ENCODE assay signal across 7 cellular contexts in genomic region chrX:134520860-134521390, GRCh38.
DNase-seq lines count a peak whose midpoint lies in the region; ATAC-seq and TF ChIP-seq lines count a peak whose summit lies in the region.

No MANE protein-coding gene starts in this region.

- H3K27me3 ChIP-seq in GM06990 (replicated peaks; ENCODE audit: control insufficient read depth, insufficient read depth, low read length) (no peaks in the 10 kb centered on the region), mesenchymal stem cell (ENCODE audit: control insufficient read depth in 1 of 2, insufficient read depth in 1 of 2, low read length in 2 of 2) (no peaks in the 10 kb centered on the region)

- H2BK15ac ChIP-seq in mesenchymal stem cell (ENCODE audit: low read depth, poor library complexity, severe bottlenecking): no peak overlapping the region

- H3K79me1 ChIP-seq in mesenchymal stem cell (replicated peaks; ENCODE audit: low read length, poor library complexity, severe bottlenecking): no peaks in the 10 kb centered on the region

- H3K23ac ChIP-seq in mesenchymal stem cell (ENCODE audit: low read length in 2 of 2): no peak overlapping the region

- H3K14ac ChIP-seq in mesenchymal stem cell (ENCODE audit: low read length in 2 of 2): no peak overlapping the region

- H3K27ac Mint-ChIP-seq in chondrocyte (ENCODE audit: unreplicated experiment): no peak overlapping the region

- no peak overlapping the region for H4K8ac ChIP-seq in mesenchymal stem cell (ENCODE audit: low read length)

- H3K4me3 ChIP-seq in GM06990 (replicated peaks; ENCODE audit: low read depth, low read length): no peak overlapping the region
- H3K4me3 ChIP-seq in mesenchymal stem cell (ENCODE audit: insufficient read depth in 1 of 2, low read depth in 1 of 2, low read length in 2 of 2): no peak overlapping the region
- H3K4me3 ChIP-seq in coronary artery: no peak overlapping the region

- H3K9me3 Mint-ChIP-seq in chondrocyte (ENCODE audit: low read depth): no peaks in the 10 kb centered on the region

- peak; percentile 65 for ATAC-seq in HG02870 (IDR thresholded peaks at IDR 0.05; ENCODE audit: unreplicated experiment)

- H2AK5ac ChIP-seq in mesenchymal stem cell (ENCODE audit: low read length, severe bottlenecking): no peak overlapping the region

- TF ChIP-seq CTCF in GM06990 (IDR thresholded peaks at IDR 0.05; ENCODE audit: insufficient read depth, low read length, poor library complexity, severe bottlenecking): peak; percentile 71
- peak; percentile 89 for TF ChIP-seq CTCF in chondrocyte (IDR thresholded peaks at IDR 0.05)
- no peak for TF ChIP-seq CTCF in coronary artery (IDR thresholded peaks at IDR 0.05)

- no peak overlapping the region for H2BK12ac ChIP-seq in mesenchymal stem cell (ENCODE audit: low read length in 2 of 2)

- no peak for DNase-seq in GM06990 (ENCODE audit: extremely low read depth, insufficient read length)
- DNase-seq in NCI-H774 (lab: John Stamatoyannopoulos, UW): peak; percentile 39
- no peak for DNase-seq in chondrocyte (ENCODE audit: low spot score)
- peak; percentile 78 for DNase-seq in mesenchymal stem cell
- no peak for DNase-seq in GM19238 (ENCODE audit: insufficient read length, low spot score)
- no peak for DNase-seq in coronary artery (ENCODE audit: low spot score)

- H3K9ac ChIP-seq in mesenchymal stem cell (ENCODE audit: low read length): no peak overlapping the region

- H4K91ac ChIP-seq in mesenchymal stem cell (ENCODE audit: low read length): no peak overlapping the region

- no peaks in the 10 kb centered on the region for H3K36me3 ChIP-seq in GM06990 (ENCODE audit: control insufficient read depth, insufficient read depth, low read length)
- H3K36me3 ChIP-seq in mesenchymal stem cell (ENCODE audit: control insufficient read depth in 1 of 2, insufficient read depth in 2 of 2, low read depth in 1 of 2, low read length in 2 of 2): no peaks in the 10 kb centered on the region

- no peaks in the 10 kb centered on the region for H3K36me3 Mint-ChIP-seq in chondrocyte (ENCODE audit: low read depth)

- no peaks in the 10 kb centered on the region for H3K4me1 ChIP-seq in mesenchymal stem cell (ENCODE audit: control insufficient read depth, insufficient read depth, low read depth, low read length)

- 59% methylated on average over 2 of the region's 3 CpGs for WGBS in mesenchymal stem cell

- H3K18ac ChIP-seq in mesenchymal stem cell (ENCODE audit: low read depth in 1 of 2, low read length in 2 of 2): no peak overlapping the region

- H2BK120ac ChIP-seq in mesenchymal stem cell (ENCODE audit: low read depth, low read length): no peak overlapping the region

- no peak overlapping the region for H2AFZ ChIP-seq in mesenchymal stem cell (ENCODE audit: low read depth, low read length)

- H3K27me3 Mint-ChIP-seq in chondrocyte (ENCODE audit: low read depth): no peaks in the 10 kb centered on the region

- H2BK5ac ChIP-seq in mesenchymal stem cell (ENCODE audit: low read depth, low read length, poor library complexity, severe bottlenecking): no peak overlapping the region

- H3K27ac ChIP-seq in mesenchymal stem cell (ENCODE audit: low read length, poor library complexity, severe bottlenecking) (no peak overlapping the region), coronary artery (no peak overlapping the region)

- no peak overlapping the region for H3K4me3 Mint-ChIP-seq in chondrocyte (ENCODE audit: unreplicated experiment)

- H3K4me2 ChIP-seq in mesenchymal stem cell (ENCODE audit: low read length, poor library complexity, severe bottlenecking): no peak overlapping the region

- no peaks in the 10 kb centered on the region for H3K9me3 ChIP-seq in mesenchymal stem cell (ENCODE audit: control insufficient read depth, low read length)

- peaks cover 8% of the 10 kb centered on the region for H3K4me1 Mint-ChIP-seq in chondrocyte (ENCODE audit: low read depth)

- no peak overlapping the region for H3K4ac ChIP-seq in mesenchymal stem cell (ENCODE audit: low read depth in 1 of 2, low read length in 2 of 2)

Comparison
In these comparisons a context has a peak if more than half of its experiments do, and no peak if none do; other contexts are left out.
1. DNase-seq: peak in NCI-H774 (single experiment) and mesenchymal stem cell (single experiment); none in GM06990 (single experiment), chondrocyte (single experiment), GM19238 (single experiment) and coronary artery (single experiment).